Comparison of ENCODE assay signal across 2 cellular contexts in the genomic region with DNA sequence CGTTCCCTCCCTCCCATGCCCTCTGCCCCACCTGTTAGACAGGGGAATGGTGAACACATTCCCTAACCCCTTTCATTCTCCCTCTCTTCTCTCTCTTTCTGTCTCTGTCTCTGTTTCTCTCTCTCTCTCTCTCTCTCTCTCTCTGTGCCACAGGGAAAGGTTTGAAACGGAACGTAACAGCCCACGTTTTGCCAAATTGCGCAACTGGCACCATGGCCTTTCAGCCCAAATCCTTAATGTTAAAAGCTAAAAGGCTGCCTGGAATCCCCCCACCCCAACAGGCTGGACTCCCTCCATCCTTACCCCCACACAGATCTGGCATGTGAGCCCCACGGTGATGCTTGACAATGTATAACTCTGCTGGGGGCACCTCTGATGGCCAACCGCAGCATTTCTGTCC.
TF ChIP-seq lines count a peak whose summit lies in the region.

No MANE protein-coding gene starts in this region.

TF ChIP-seq in HepG2, 621 proteins besides CTCF, POLR2A, EP300 and RAD21:
- TF ChIP-seq MEIS1 (CRISPR knock-in tag; IDR thresholded peaks at IDR 0.05; ENCODE audit: borderline replicate concordance) (no peak), TOPORS (CRISPR knock-in tag; IDR thresholded peaks at IDR 0.05) (no peak), ZNF207 (IDR thresholded peaks at IDR 0.05; ENCODE audit: borderline replicate concordance) (no peak), ATF1 (CRISPR knock-in tag; IDR thresholded peaks at IDR 0.05) (no peak), CEBPB (IDR thresholded peaks at IDR 0.05; ENCODE audit: borderline replicate concordance, low read depth, low read length) (peak; percentile 63; the same call in 1 of the 2 replicates)

TF ChIP-seq in K562, 482 proteins besides CTCF, POLR2A, EP300 and RAD21:
- TF ChIP-seq, protein P1, sequence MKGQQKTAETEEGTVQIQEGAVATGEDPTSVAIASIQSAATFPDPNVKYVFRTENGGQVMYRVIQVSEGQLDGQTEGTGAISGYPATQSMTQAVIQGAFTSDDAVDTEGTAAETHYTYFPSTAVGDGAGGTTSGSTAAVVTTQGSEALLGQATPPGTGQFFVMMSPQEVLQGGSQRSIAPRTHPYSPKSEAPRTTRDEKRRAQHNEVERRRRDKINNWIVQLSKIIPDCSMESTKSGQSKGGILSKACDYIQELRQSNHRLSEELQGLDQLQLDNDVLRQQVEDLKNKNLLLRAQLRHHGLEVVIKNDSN (CRISPR knock-in tag; IDR thresholded peaks at IDR 0.05): no peak
- TF ChIP-seq CEBPB (tag; IDR thresholded peaks at IDR 0.05): peak; percentile 41; the same call in 1 of the 2 replicates
